Comparison of ENCODE assay signal across 8 cellular contexts in genomic region chr19:49570138-49570856, GRCh38. TPM values are rescaled to one million over a fixed set of nuclear protein-coding genes. Genes with fewer than 3 reads are reported as not detected.
DNase-seq lines count a peak whose midpoint lies in the region; ATAC-seq and TF ChIP-seq lines count a peak whose summit lies in the region.

No MANE protein-coding gene starts in this region.

- H3K4me1 Mint-ChIP-seq in effector memory CD8-positive, alpha-beta T cell (ENCODE audit: low read depth in 2 of 2) = peaks cover 32 to 36% of the 10 kb centered on the region in 2 donors
- H3K4me1 Mint-ChIP-seq in memory B cell = peaks cover 19% of the 10 kb centered on the region

- WGBS in transverse colon (ENCODE audit: low coverage in 1 of 2), 2 donors = 26 to 28% methylated on average over 12 to 14 of the region's 14 CpGs

- no peak for TF ChIP-seq POLR2A in transverse colon (IDR thresholded peaks at IDR 0.05)

- no peak overlapping the region for H3K4me3 ChIP-seq in HFF-Myc (replicated peaks; ENCODE audit: low read depth, low read length)
- no peak overlapping the region for H3K4me3 ChIP-seq in transverse colon

- in situ Hi-C loops in transverse colon (cut with MboI; ENCODE audit: low pct_ligation_motif_present in 1 of 4, low pct_unique_long_range_greater_than_20kb in 1 of 4, low sequenced_read_pairs in 3 of 4) = loop anchor here in 1 of 4 donors (10.0 kb wide), 1 partner anchor 105 kb away; the partner anchor contains the start of gene PRMT1

- peak overlapping the region; percentile 81 to 89 for H3K27ac Mint-ChIP-seq in effector memory CD8-positive, alpha-beta T cell
- peak overlapping the region; percentile 73 for H3K27ac Mint-ChIP-seq in memory B cell

- peaks cover 48% of the 10 kb centered on the region for H3K36me3 Mint-ChIP-seq in effector memory CD8-positive, alpha-beta T cell (ENCODE audit: insufficient read depth)
- peaks cover 2% of the 10 kb centered on the region for H3K36me3 Mint-ChIP-seq in memory B cell

- no peaks in the 10 kb centered on the region for H3K27me3 ChIP-seq in transverse colon

- DNase-seq in COLO668 (lab: John Stamatoyannopoulos, UW; ENCODE audit: unreplicated experiment) (peak; percentile 58), HFF-Myc (ENCODE audit: extremely low read depth, low read depth) (peak; percentile 77), NCI-H524 (lab: John Stamatoyannopoulos, UW) (peak; percentile 88 to 89), memory B cell (ENCODE audit: low spot score in 2 of 2) (peak; percentile 52 to 75), transverse colon (peak; percentile 73)
- DNase-seq in effector memory CD8-positive, alpha-beta T cell = peak; percentile 72 to 76 (median 72)

- intact Hi-C loops in transverse colon (cut with DNase I; ENCODE audit: low total_unique reads) = no loop called here

- no peaks in the 10 kb centered on the region for H3K36me3 ChIP-seq in transverse colon

- H3K4me3 Mint-ChIP-seq in effector memory CD8-positive, alpha-beta T cell = peak overlapping the region; percentile 58 to 65
- H3K4me3 Mint-ChIP-seq in memory B cell = peak overlapping the region; percentile 8

- H3K27me3 Mint-ChIP-seq in effector memory CD8-positive, alpha-beta T cell = no peaks in the 10 kb centered on the region
- H3K27me3 Mint-ChIP-seq in memory B cell = no peaks in the 10 kb centered on the region

- H3K27ac ChIP-seq in transverse colon = peak overlapping the region; percentile 77 to 92 (median 82)

- TF ChIP-seq CTCF in HFF-Myc (IDR thresholded peaks at IDR 0.05; ENCODE audit: low read depth, low read length, missing control alignments) (peak; percentile 96), transverse colon (IDR thresholded peaks at IDR 0.05) (peak; percentile 95 to 100 (median 99))

- ATAC-seq in activated CD4-positive, CD25-positive, alpha-beta regulatory T cell treated with anti-CD3 and anti-CD28 coated beads, Interleukin-2, amount 50 U/mL, for 24 hours = peak; percentile 59 to 64
- ATAC-seq in effector memory CD8-positive, alpha-beta T cell (replicated peaks) = peak; percentile 26
- ATAC-seq in memory B cell (ENCODE audit: low read depth) (peak; percentile 71), HG02870 (IDR thresholded peaks at IDR 0.05; ENCODE audit: unreplicated experiment) (no peak)

- no peaks in the 10 kb centered on the region for H3K9me3 Mint-ChIP-seq in effector memory CD8-positive, alpha-beta T cell
- H3K9me3 Mint-ChIP-seq in memory B cell = no peaks in the 10 kb centered on the region

- TF ChIP-seq EP300 in transverse colon (IDR thresholded peaks at IDR 0.05; ENCODE audit: low read depth) = no peak

- no peaks in the 10 kb centered on the region for H3K9me3 ChIP-seq in transverse colon

- H3K4me1 ChIP-seq in transverse colon = peaks cover 17 to 66% (median 53%) of the 10 kb centered on the region in 4 donors

RNA-seq across cellular contexts. Expression of gene NOSIP, which starts 10.1 kb away (rescaled TPM):
- 100 to 1,000 TPM in 1 of 4 donors, 10 to 100 TPM in 3; 56.5 to 105 (median 74.4) TPM for total RNA-seq in transverse colon

RNA-seq across cellular contexts. Expression of gene PRRG2, which starts 10.8 kb away (rescaled TPM):
- total RNA-seq in transverse colon = 10 to 100 TPM in 2 of 4 donors, 1 to 10 TPM in 1, under 1 TPM in 1; 0.40 to 22.7 (median 12.2) TPM

RNA-seq across cellular contexts. Expression of gene PRR12, which starts 20.7 kb away (rescaled TPM):
- 10 to 100 TPM; 12.2 to 54.7 (median 30.0) TPM for total RNA-seq in transverse colon

RNA-seq across cellular contexts. Expression of gene RCN3, which starts 42.5 kb away (rescaled TPM):
- total RNA-seq in transverse colon = 100 to 1,000 TPM in 1 of 4 donors, 10 to 100 TPM in 3; 26.2 to 119 (median 57.4) TPM

RNA-seq across cellular contexts. Expression of gene FCGRT, which starts 57.8 kb away (rescaled TPM):
- 100 to 1,000 TPM; 425 to 562 (median 519) TPM for total RNA-seq in transverse colon
